ENCODE assay signal across 38 cellular contexts in genomic region chr11:6457581-6458320, GRCh38. TPM values are rescaled to one million over a fixed set of nuclear protein-coding genes. Genes with fewer than 3 reads are reported as not detected.
"Had no signal": no experiment of that assay in that cellular context is flagged by ENCODE, and none has a peak within 500 bp of the region (broad histone marks: within the 10 kb centered on the region; RNA-seq: fewer than 3 reads in every experiment).

No MANE protein-coding gene starts in this region.

- H3K4me1 Mint-ChIP-seq: activated naive CD8-positive, alpha-beta T cell treated with anti-CD3 and anti-CD28 coated beads for 36 hours; memory B cell; naive thymus-derived CD8-positive, alpha-beta T cell; stimulated activated memory B cell treated with anti-CD40 and anti-IgM and Interleukin-4, amounts not matched to agents 10 μg/mL and 1 μg/mL and 100 μg/mL, for 72 hours had no signal

- H3K4me3 ChIP-seq: adrenal gland, gastroesophageal sphincter, prostate gland, smooth muscle cell, suprapubic skin, tibial artery had no signal

- DNase-seq: activated CD4-positive, alpha-beta T cell treated with anti-CD3 and anti-CD28 coated beads for 48 hours; activated CD4-positive, alpha-beta T cell treated with anti-CD3 and anti-CD28 coated beads, Interleukin-2, amount 50 U/mL, for 48 hours; activated CD8-positive, alpha-beta memory T cell treated with anti-CD3 and anti-CD28 coated beads, Interleukin-2, amount 50 U/mL, for 4 hours; activated effector memory CD4-positive, alpha-beta T cell treated with anti-CD3 and anti-CD28 coated beads, Interleukin-2, amount 50 U/mL, for 16 hours; activated naive CD4-positive, alpha-beta T cell treated with anti-CD3 and anti-CD28 coated beads for 36 hours; activated naive CD8-positive, alpha-beta T cell treated with anti-CD3 and anti-CD28 coated beads for 36 hours; activated T-cell treated with anti-CD3 and anti-CD28 coated beads, Interleukin-2, amount 50 U/mL, for 1 hour; adrenal gland; caudate nucleus; cortex of kidney; effector memory CD8-positive, alpha-beta T cell; erythroblast; hippocampal formation; left colon; naive thymus-derived CD8-positive, alpha-beta T cell; retina; stimulated activated CD4-positive, alpha-beta T cell treated with anti-CD3 and anti-CD28 coated beads, Interleukin-1b, Interleukin-23, amount 100 ng/mL, for 48 hours; stimulated activated CD4-positive, alpha-beta T cell treated with anti-CD3 and anti-CD28 coated beads, Interleukin-4, amount 100 ng/mL, for 4 hours; stimulated activated CD8-positive, alpha-beta memory T cell treated with anti-CD3 and anti-CD28 coated beads, Interleukin-4, amount 100 ng/mL, for 48 hours; SW 1271; T1000; tibial artery; WERI-Rb-1 had no signal

- H3K27me3 ChIP-seq: adrenal gland, gastroesophageal sphincter, neutrophil, suprapubic skin, tibial artery had no signal

- FAIRE-seq: astrocyte, keratinocyte, urothelium cell line had no signal

- H3K27me3 Mint-ChIP-seq: activated naive CD8-positive, alpha-beta T cell treated with anti-CD3 and anti-CD28 coated beads for 36 hours; effector memory CD8-positive, alpha-beta T cell; memory B cell; naive thymus-derived CD8-positive, alpha-beta T cell; stimulated activated memory B cell treated with anti-CD40 and anti-IgM and Interleukin-4, amounts not matched to agents 10 μg/mL and 1 μg/mL and 100 μg/mL, for 72 hours had no signal

- H3K9me3 Mint-ChIP-seq: activated naive CD4-positive, alpha-beta T cell treated with anti-CD3 and anti-CD28 coated beads for 36 hours; activated naive CD8-positive, alpha-beta T cell treated with anti-CD3 and anti-CD28 coated beads for 36 hours; activated T-helper 1 cell treated with anti-CD3 and anti-CD28 coated beads, Interleukin-12 subunit alpha, Interleukin-12 subunit beta, Interleukin-2, Interleukin-4 antibody, amounts not matched to agents 30 ng/mL and 10 ng/mL and 1 ng/mL, durations not matched to agents 14 hours and 24 hours and 36 hours; effector memory CD8-positive, alpha-beta T cell; memory B cell; naive thymus-derived CD8-positive, alpha-beta T cell; stimulated activated memory B cell treated with anti-CD40 and anti-IgM and Interleukin-4, amounts not matched to agents 10 μg/mL and 1 μg/mL and 100 μg/mL, for 72 hours; T-helper 1 cell treated with Interleukin-12 subunit alpha and Interleukin-12 subunit beta and Interleukin-4 antibody, amounts not matched to agents 30 μg/mL and 1 μg/mL, for 36 hours had no signal

- H3K36me3 Mint-ChIP-seq: activated naive CD8-positive, alpha-beta T cell treated with anti-CD3 and anti-CD28 coated beads for 36 hours had no signal

- H3K4me3 Mint-ChIP-seq: activated naive CD4-positive, alpha-beta T cell treated with anti-CD3 and anti-CD28 coated beads for 36 hours; activated naive CD8-positive, alpha-beta T cell treated with anti-CD3 and anti-CD28 coated beads for 36 hours; activated T-helper 1 cell treated with anti-CD3 and anti-CD28 coated beads, Interleukin-12 subunit alpha, Interleukin-12 subunit beta, Interleukin-2, Interleukin-4 antibody, amounts not matched to agents 30 ng/mL and 10 ng/mL and 1 ng/mL, durations not matched to agents 14 hours and 24 hours and 36 hours; effector memory CD8-positive, alpha-beta T cell; memory B cell; naive thymus-derived CD8-positive, alpha-beta T cell; stimulated activated memory B cell treated with anti-CD40 and anti-IgM and Interleukin-4, amounts not matched to agents 10 μg/mL and 1 μg/mL and 100 μg/mL, for 72 hours; T-helper 1 cell treated with Interleukin-12 subunit alpha and Interleukin-12 subunit beta and Interleukin-4 antibody, amounts not matched to agents 30 μg/mL and 1 μg/mL, for 36 hours had no signal

- H3K9me3 ChIP-seq: adrenal gland, gastroesophageal sphincter, neutrophil, prostate gland, suprapubic skin, tibial artery had no signal

- H3K4me1 ChIP-seq: adrenal gland, gastroesophageal sphincter, prostate gland, suprapubic skin had no signal

- H3K27ac ChIP-seq: adrenal gland, gastroesophageal sphincter, neutrophil, prostate gland, suprapubic skin, tibial artery, WERI-Rb-1 had no signal

- ATAC-seq: activated CD4-positive, CD25-positive, alpha-beta regulatory T cell treated with anti-CD3 and anti-CD28 coated beads, Interleukin-2, amount 50 U/mL, for 24 hours; effector memory CD8-positive, alpha-beta T cell; gastroesophageal sphincter; left colon; naive thymus-derived CD8-positive, alpha-beta T cell; stimulated activated memory B cell treated with anti-CD40 and anti-IgM and Interleukin-4, amounts not matched to agents 10 μg/mL and 1 μg/mL and 100 μg/mL, for 72 hours had no signal

- H3K4me2 ChIP-seq: smooth muscle cell had no signal

- H3K27ac Mint-ChIP-seq: activated naive CD4-positive, alpha-beta T cell treated with anti-CD3 and anti-CD28 coated beads for 36 hours; activated naive CD8-positive, alpha-beta T cell treated with anti-CD3 and anti-CD28 coated beads for 36 hours; activated T-helper 1 cell treated with anti-CD3 and anti-CD28 coated beads, Interleukin-12 subunit alpha, Interleukin-12 subunit beta, Interleukin-2, Interleukin-4 antibody, amounts not matched to agents 30 ng/mL and 10 ng/mL and 1 ng/mL, durations not matched to agents 14 hours and 24 hours and 36 hours; effector memory CD8-positive, alpha-beta T cell; memory B cell; stimulated activated memory B cell treated with anti-CD40 and anti-IgM and Interleukin-4, amounts not matched to agents 10 μg/mL and 1 μg/mL and 100 μg/mL, for 72 hours; T-helper 1 cell treated with Interleukin-12 subunit alpha and Interleukin-12 subunit beta and Interleukin-4 antibody, amounts not matched to agents 30 μg/mL and 1 μg/mL, for 36 hours had no signal

RNA-seq across cellular contexts. Expression of gene HPX, which starts 17.0 kb away (rescaled TPM):
- total RNA-seq: activated CD8-positive, alpha-beta memory T cell treated with anti-CD3 and anti-CD28 coated beads for 36 hours; activated naive CD8-positive, alpha-beta T cell treated with anti-CD3 and anti-CD28 coated beads for 36 hours; activated T-helper 1 cell treated with anti-CD3 and anti-CD28 coated beads, Interleukin-12 subunit alpha, Interleukin-12 subunit beta, Interleukin-2, Interleukin-4 antibody, amounts not matched to agents 30 ng/mL and 10 ng/mL and 1 ng/mL, durations not matched to agents 14 hours and 24 hours and 36 hours; fibroblast of villous mesenchyme had no signal
- polyA plus RNA-seq: naive thymus-derived CD8-positive, alpha-beta T cell had no signal
